Comparison of ENCODE assay signal across 25 cellular contexts in the genomic region with DNA sequence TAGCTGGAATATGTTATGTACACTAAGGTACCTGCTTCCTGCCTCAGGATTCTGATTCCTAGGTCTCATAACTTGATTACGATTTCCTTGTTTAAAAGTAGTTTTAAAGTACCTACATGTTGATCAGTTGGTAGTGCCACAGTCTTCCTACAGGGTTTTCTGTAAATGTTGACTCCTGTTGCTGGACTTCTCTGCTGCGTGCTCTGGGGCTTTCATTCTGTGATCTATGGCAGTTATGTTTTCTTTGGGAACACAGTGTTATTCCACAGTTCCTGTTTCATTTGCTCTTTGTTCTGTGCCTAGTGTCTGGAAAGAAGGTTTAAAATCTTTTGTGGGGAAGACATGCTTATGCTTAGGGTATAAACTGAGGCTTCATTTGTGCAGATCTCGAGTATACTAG.
"Had no signal": no experiment of that assay in that cellular context is flagged by ENCODE, and none has a peak within 500 bp of the region (broad histone marks: within the 10 kb centered on the region; RNA-seq: fewer than 3 reads in every experiment).

No MANE protein-coding gene starts in this region.

- FAIRE-seq: kidney had no signal

- H3K27me3 Mint-ChIP-seq: activated CD8-positive, alpha-beta memory T cell treated with anti-CD3 and anti-CD28 coated beads, Interleukin-2, amount 10 ng/mL, durations not matched to agents 7 days and 5 days; activated naive CD4-positive, alpha-beta T cell treated with anti-CD3 and anti-CD28 coated beads, Interleukin-2, amount 10 ng/mL, durations not matched to agents 7 days and 5 days; effector memory CD8-positive, alpha-beta T cell; type B pancreatic cell had no signal

- H3K4me3 ChIP-seq: body of pancreas, cardiac muscle cell, dorsolateral prefrontal cortex, gastroesophageal sphincter, heart left ventricle, left lung, lung, right lobe of liver, skin epidermis, testis, vagina had no signal

- H3K27ac ChIP-seq: body of pancreas, cardiac muscle cell, dorsolateral prefrontal cortex, gastroesophageal sphincter, left lung, right lobe of liver, skin epidermis, testis, vagina, WERI-Rb-1 had no signal

- H3K36me3 ChIP-seq: cardiac muscle cell, gastroesophageal sphincter, heart left ventricle, left lung, right lobe of liver, vagina, WERI-Rb-1 had no signal

- H3K27ac Mint-ChIP-seq: activated CD4-positive, alpha-beta T cell treated with anti-CD3 and anti-CD28 coated beads, Interleukin-2, amount 10 ng/mL, durations not matched to agents 7 days and 5 days; activated CD8-positive, alpha-beta memory T cell treated with anti-CD3 and anti-CD28 coated beads, Interleukin-2, amount 10 ng/mL, durations not matched to agents 7 days and 5 days; activated CD8-positive, alpha-beta T cell treated with anti-CD3 and anti-CD28 coated beads for 36 hours; activated naive CD4-positive, alpha-beta T cell treated with anti-CD3 and anti-CD28 coated beads, Interleukin-2, amount 10 ng/mL, durations not matched to agents 7 days and 5 days; effector memory CD8-positive, alpha-beta T cell; naive thymus-derived CD8-positive, alpha-beta T cell; stimulated activated naive B cell treated with anti-CD40 and anti-IgM and Interleukin-4, amounts not matched to agents 10 μg/mL and 1 μg/mL and 100 μg/mL, for 72 hours; type B pancreatic cell had no signal

- DNase-seq: activated CD4-positive, alpha-beta T cell treated with anti-CD3 and anti-CD28 coated beads, Interleukin-2, amount 10 ng/mL, durations not matched to agents 7 days and 5 days; activated CD4-positive, CD25-positive, alpha-beta regulatory T cell treated with anti-CD3 and anti-CD28 coated beads, Interleukin-2, amount 50 U/mL, for 72 hours; activated CD8-positive, alpha-beta memory T cell treated with anti-CD3 and anti-CD28 coated beads, Interleukin-2, amount 10 ng/mL, durations not matched to agents 7 days and 5 days; activated CD8-positive, alpha-beta T cell treated with anti-CD3 and anti-CD28 coated beads for 36 hours; activated effector memory CD4-positive, alpha-beta T cell treated with anti-CD3 and anti-CD28 coated beads, Interleukin-2, amount 50 U/mL, for 16 hours; activated naive CD4-positive, alpha-beta T cell treated with anti-CD3 and anti-CD28 coated beads, Interleukin-2, amount 10 ng/mL, durations not matched to agents 7 days and 5 days; activated T-cell treated with anti-CD3 and anti-CD28 coated beads for 4 hours; amygdala; body of pancreas; dorsolateral prefrontal cortex; effector memory CD8-positive, alpha-beta T cell; heart left ventricle; kidney; left lung; naive thymus-derived CD8-positive, alpha-beta T cell; right lobe of liver; stimulated activated naive B cell treated with anti-CD40 and anti-IgM and Interleukin-4, amounts not matched to agents 10 μg/mL and 1 μg/mL and 100 μg/mL, for 72 hours; testis; WERI-Rb-1 had no signal

- H3K4me3 Mint-ChIP-seq: activated CD4-positive, alpha-beta T cell treated with anti-CD3 and anti-CD28 coated beads, Interleukin-2, amount 10 ng/mL, durations not matched to agents 7 days and 5 days; activated CD8-positive, alpha-beta memory T cell treated with anti-CD3 and anti-CD28 coated beads, Interleukin-2, amount 10 ng/mL, durations not matched to agents 7 days and 5 days; activated CD8-positive, alpha-beta T cell treated with anti-CD3 and anti-CD28 coated beads for 36 hours; activated naive CD4-positive, alpha-beta T cell treated with anti-CD3 and anti-CD28 coated beads, Interleukin-2, amount 10 ng/mL, durations not matched to agents 7 days and 5 days; effector memory CD8-positive, alpha-beta T cell; naive thymus-derived CD8-positive, alpha-beta T cell; stimulated activated naive B cell treated with anti-CD40 and anti-IgM and Interleukin-4, amounts not matched to agents 10 μg/mL and 1 μg/mL and 100 μg/mL, for 72 hours; type B pancreatic cell had no signal

- H3K36me3 Mint-ChIP-seq: activated CD8-positive, alpha-beta memory T cell treated with anti-CD3 and anti-CD28 coated beads, Interleukin-2, amount 10 ng/mL, durations not matched to agents 7 days and 5 days; activated naive CD4-positive, alpha-beta T cell treated with anti-CD3 and anti-CD28 coated beads, Interleukin-2, amount 10 ng/mL, durations not matched to agents 7 days and 5 days; naive thymus-derived CD8-positive, alpha-beta T cell; stimulated activated naive B cell treated with anti-CD40 and anti-IgM and Interleukin-4, amounts not matched to agents 10 μg/mL and 1 μg/mL and 100 μg/mL, for 72 hours; type B pancreatic cell had no signal

- H3K4me1 ChIP-seq: gastroesophageal sphincter, left lung, right lobe of liver, testis, vagina had no signal

- H3K9me3 Mint-ChIP-seq: activated CD4-positive, alpha-beta T cell treated with anti-CD3 and anti-CD28 coated beads, Interleukin-2, amount 10 ng/mL, durations not matched to agents 7 days and 5 days; activated CD8-positive, alpha-beta T cell treated with anti-CD3 and anti-CD28 coated beads for 36 hours; activated naive CD4-positive, alpha-beta T cell treated with anti-CD3 and anti-CD28 coated beads, Interleukin-2, amount 10 ng/mL, durations not matched to agents 7 days and 5 days; naive thymus-derived CD8-positive, alpha-beta T cell; stimulated activated naive B cell treated with anti-CD40 and anti-IgM and Interleukin-4, amounts not matched to agents 10 μg/mL and 1 μg/mL and 100 μg/mL, for 72 hours had no signal

- H3K4me1 Mint-ChIP-seq: activated CD4-positive, alpha-beta T cell treated with anti-CD3 and anti-CD28 coated beads, Interleukin-2, amount 10 ng/mL, durations not matched to agents 7 days and 5 days; activated CD8-positive, alpha-beta memory T cell treated with anti-CD3 and anti-CD28 coated beads, Interleukin-2, amount 10 ng/mL, durations not matched to agents 7 days and 5 days; activated naive CD4-positive, alpha-beta T cell treated with anti-CD3 and anti-CD28 coated beads, Interleukin-2, amount 10 ng/mL, durations not matched to agents 7 days and 5 days; naive thymus-derived CD8-positive, alpha-beta T cell; stimulated activated naive B cell treated with anti-CD40 and anti-IgM and Interleukin-4, amounts not matched to agents 10 μg/mL and 1 μg/mL and 100 μg/mL, for 72 hours had no signal

- H3K9me3 ChIP-seq: body of pancreas, gastroesophageal sphincter, heart left ventricle, left lung, right lobe of liver, testis, vagina had no signal

- H3K27me3 ChIP-seq: body of pancreas, cardiac muscle cell, dorsolateral prefrontal cortex, gastroesophageal sphincter, heart left ventricle, left lung, right lobe of liver, testis, vagina had no signal
